ENCODE assay signal across 15 cellular contexts in genomic region chr10:591646-592045, GRCh38.
A peak's percentile ranks its signal among the peaks of the same experiment; 100 is the strongest.
DNase-seq lines count a peak whose midpoint lies in the region; ATAC-seq and TF ChIP-seq lines count a peak whose summit lies in the region.
"Had no signal": no experiment of that assay in that cellular context is flagged by ENCODE, and none has a peak within 500 bp of the region (broad histone marks: within the 10 kb centered on the region; RNA-seq: fewer than 3 reads in every experiment).

No MANE protein-coding gene starts in this region.

- H3K27me3 Mint-ChIP-seq in endothelial cell (ENCODE audit: unreplicated experiment) (peaks cover 2% of the 10 kb centered on the region), neural crest cell (ENCODE audit: low read depth) (no peaks in the 10 kb centered on the region)
- peaks cover 29 to 33% of the 10 kb centered on the region in 2 donors for H3K27me3 Mint-ChIP-seq in stimulated activated naive B cell treated with anti-CD40 and anti-IgM and Interleukin-4, amounts not matched to agents 10 μg/mL and 1 μg/mL and 100 μg/mL, for 72 hours

- H3K79me2 ChIP-seq in OCI-LY1 (ENCODE audit: insufficient read depth, low read length) = peaks cover 41% of the 10 kb centered on the region

- no peaks in the 10 kb centered on the region for H3K9me3 ChIP-seq in OCI-LY1 (ENCODE audit: low read length)
- H3K9me3 ChIP-seq: A549, BE2C had no signal

- no peak for TF ChIP-seq CTCF in OCI-LY1 (IDR thresholded peaks at IDR 0.05; ENCODE audit: low read length)
- no peak for TF ChIP-seq CTCF in endothelial cell (IDR thresholded peaks at IDR 0.05; ENCODE audit: unreplicated experiment)
- TF ChIP-seq CTCF in neural crest cell (conservative IDR thresholded peaks at IDR 0.05) = no peak

- no peaks in the 10 kb centered on the region for H3K9me3 Mint-ChIP-seq in endothelial cell (ENCODE audit: unreplicated experiment)
- H3K9me3 Mint-ChIP-seq in neural crest cell = no peaks in the 10 kb centered on the region
- H3K9me3 Mint-ChIP-seq in stimulated activated naive B cell treated with anti-CD40 and anti-IgM and Interleukin-4, amounts not matched to agents 10 μg/mL and 1 μg/mL and 100 μg/mL, for 72 hours = no peaks in the 10 kb centered on the region
- H3K9me3 Mint-ChIP-seq: CD8-positive, alpha-beta T cell had no signal

- no peak for ATAC-seq in stimulated activated naive B cell treated with anti-CD40 and anti-IgM and Interleukin-4, amounts not matched to agents 10 μg/mL and 1 μg/mL and 100 μg/mL, for 72 hours (replicated peaks)
- no peak for ATAC-seq in GM21381 (IDR thresholded peaks at IDR 0.05; ENCODE audit: unreplicated experiment)
- ATAC-seq in HG03432 (IDR thresholded peaks at IDR 0.05; ENCODE audit: unreplicated experiment) = no peak
- ATAC-seq: A549; CD8-positive, alpha-beta T cell; HCT116 had no signal

- DNase-seq in endothelial cell (ENCODE audit: low spot score) (no peak), neural crest cell (ENCODE audit: low read depth, low spot score) (no peak)
- DNase-seq in stimulated activated naive B cell treated with anti-CD40 and anti-IgM and Interleukin-4, amounts not matched to agents 10 μg/mL and 1 μg/mL and 100 μg/mL, for 72 hours = no peak
- DNase-seq in stimulated activated CD4-positive, alpha-beta T cell treated with anti-CD3 and anti-CD28 coated beads, Interleukin-15, amount 100 ng/mL, for 24 hours = no peak
- DNase-seq: BE2C; CD8-positive, alpha-beta T cell; COR-L47; DND-41; GDM1 had no signal

- H3K27ac Mint-ChIP-seq in endothelial cell (ENCODE audit: unreplicated experiment) = peak overlapping the region; percentile 75
- H3K27ac Mint-ChIP-seq in neural crest cell (ENCODE audit: unreplicated experiment) = peak overlapping the region; percentile 15
- peak overlapping the region; percentile 16 for H3K27ac Mint-ChIP-seq in stimulated activated naive B cell treated with anti-CD40 and anti-IgM and Interleukin-4, amounts not matched to agents 10 μg/mL and 1 μg/mL and 100 μg/mL, for 72 hours
- H3K27ac Mint-ChIP-seq: CD14-positive monocyte; CD8-positive, alpha-beta T cell had no signal

- no peaks in the 10 kb centered on the region for H3F3A ChIP-seq in OCI-LY1 (ENCODE audit: insufficient read depth, low read length)

- no peaks in the 10 kb centered on the region for H3K9me2 ChIP-seq in OCI-LY1 (ENCODE audit: low read depth, low read length)

- H3K36me3 Mint-ChIP-seq in endothelial cell (ENCODE audit: low read depth, unreplicated experiment) (no peaks in the 10 kb centered on the region), neural crest cell (ENCODE audit: low read depth) (no peaks in the 10 kb centered on the region)
- no peaks in the 10 kb centered on the region for H3K36me3 Mint-ChIP-seq in stimulated activated naive B cell treated with anti-CD40 and anti-IgM and Interleukin-4, amounts not matched to agents 10 μg/mL and 1 μg/mL and 100 μg/mL, for 72 hours
- H3K36me3 Mint-ChIP-seq: CD14-positive monocyte; CD8-positive, alpha-beta T cell had no signal

- H3K9ac ChIP-seq in OCI-LY1 (ENCODE audit: low read length) = peak overlapping the region; percentile 25; the same call in 1 of the 2 replicates

- peaks cover 83% of the 10 kb centered on the region for H3K4me1 ChIP-seq in OCI-LY1 (ENCODE audit: insufficient read depth, low read length, severe bottlenecking)
- H3K4me1 ChIP-seq: A549 had no signal

- H3K4me3 Mint-ChIP-seq in endothelial cell (ENCODE audit: unreplicated experiment) (no peak overlapping the region), neural crest cell (no peak overlapping the region)
- H3K4me3 Mint-ChIP-seq in stimulated activated naive B cell treated with anti-CD40 and anti-IgM and Interleukin-4, amounts not matched to agents 10 μg/mL and 1 μg/mL and 100 μg/mL, for 72 hours = no peak overlapping the region
- H3K4me3 Mint-ChIP-seq: CD14-positive monocyte; CD8-positive, alpha-beta T cell had no signal

- no peak overlapping the region for H2AFZ ChIP-seq in OCI-LY1 (ENCODE audit: low read length)

- H4K20me1 ChIP-seq in OCI-LY1 (ENCODE audit: insufficient read depth, low read length) = no peaks in the 10 kb centered on the region

- peaks cover 38% of the 10 kb centered on the region for H3K36me3 ChIP-seq in OCI-LY1 (ENCODE audit: insufficient read depth, low read length)
- H3K36me3 ChIP-seq: BE2C had no signal

- no peak overlapping the region for H3K4me3 ChIP-seq in OCI-LY1 (ENCODE audit: low read depth, low read length, poor library complexity, severe bottlenecking)
- H3K4me3 ChIP-seq: A549 had no signal

- H3K27ac ChIP-seq in OCI-LY1 (ENCODE audit: low read depth, low read length, poor library complexity, severe bottlenecking) = peak overlapping the region; percentile 96
- H3K27ac ChIP-seq: A549 had no signal

- H3K4me2 ChIP-seq in OCI-LY1 (ENCODE audit: low read length) = peak overlapping the region; percentile 26; the same call in 1 of the 2 replicates
- H3K4me2 ChIP-seq: A549 had no signal

- H3K27me3 ChIP-seq in OCI-LY1 (ENCODE audit: insufficient read depth, low read length) = no peaks in the 10 kb centered on the region
- H3K27me3 ChIP-seq: BE2C had no signal

- H3K4me1 Mint-ChIP-seq in endothelial cell (ENCODE audit: unreplicated experiment) = peaks cover 15% of the 10 kb centered on the region
- peaks cover 27% of the 10 kb centered on the region for H3K4me1 Mint-ChIP-seq in neural crest cell
- H3K4me1 Mint-ChIP-seq in stimulated activated naive B cell treated with anti-CD40 and anti-IgM and Interleukin-4, amounts not matched to agents 10 μg/mL and 1 μg/mL and 100 μg/mL, for 72 hours = no peaks in the 10 kb centered on the region
- H3K4me1 Mint-ChIP-seq: CD14-positive monocyte had no signal

Comparison
In these comparisons a context has a peak if more than half of its experiments do, and no peak if none do; other contexts are left out.
1. H3K27ac Mint-ChIP-seq: peak in every context shown above with its lines; median percentile 75 in endothelial cell; 16 in stimulated activated naive B cell treated with anti-CD40 and anti-IgM and Interleukin-4, amounts not matched to agents 10 μg/mL and 1 μg/mL and 100 μg/mL, for 72 hours; 15 in neural crest cell.